18 cellular contexts compared by ENCODE assay signal in the genomic region with DNA sequence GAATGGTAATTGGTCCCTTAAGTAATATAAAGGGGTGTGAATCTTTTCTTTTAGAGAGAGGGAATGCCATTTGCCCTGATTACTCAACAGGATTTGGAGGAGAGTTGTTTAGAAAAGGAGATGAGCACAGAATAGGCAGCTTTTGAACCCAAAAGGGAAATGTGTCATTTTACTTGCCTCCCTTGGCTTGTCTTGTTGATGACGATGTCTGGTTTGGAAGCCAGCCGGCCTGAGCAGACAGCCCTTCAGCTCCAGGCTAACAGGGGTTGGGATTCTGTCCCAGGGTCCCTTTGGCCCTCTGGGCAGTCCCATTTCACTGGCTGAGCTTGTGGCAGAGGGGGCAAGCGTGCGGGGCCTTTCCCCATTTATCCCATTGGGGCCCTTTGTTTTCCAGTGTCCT.
"Had no signal": no experiment of that assay in that cellular context is flagged by ENCODE, and none has a peak within 500 bp of the region (broad histone marks: within the 10 kb centered on the region; RNA-seq: fewer than 3 reads in every experiment).

No MANE protein-coding gene starts in this region.

- H3K4me3 Mint-ChIP-seq: activated CD8-positive, alpha-beta memory T cell treated with anti-CD3 and anti-CD28 coated beads, Interleukin-2, amount 10 ng/mL, durations not matched to agents 7 days and 5 days; activated T-cell treated with anti-CD3 and anti-CD28 coated beads, Interleukin-2, amount 50 U/mL, for 24 hours; immature natural killer cell; nephron; stimulated activated effector memory CD8-positive, alpha-beta T cell treated with anti-CD3 and anti-CD28 coated beads, Interleukin-12 subunit alpha, Interleukin-12 subunit beta, amount 100 ng/mL, for 72 hours had no signal

- H3K4me3 ChIP-seq: adrenal gland, heart left ventricle, lower lobe of right lung, tibial nerve, uterus had no signal

- H3K9me3 Mint-ChIP-seq: activated T-cell treated with anti-CD3 and anti-CD28 coated beads, Interleukin-2, amount 50 U/mL, for 24 hours; immature natural killer cell; nephron; stimulated activated effector memory CD8-positive, alpha-beta T cell treated with anti-CD3 and anti-CD28 coated beads, Interleukin-12 subunit alpha, Interleukin-12 subunit beta, amount 100 ng/mL, for 72 hours had no signal

- H3K4me1 ChIP-seq: foreskin keratinocyte, uterus had no signal

- H3K36me3 Mint-ChIP-seq: activated CD8-positive, alpha-beta memory T cell treated with anti-CD3 and anti-CD28 coated beads, Interleukin-2, amount 10 ng/mL, durations not matched to agents 7 days and 5 days; immature natural killer cell had no signal

- H3K27ac ChIP-seq: adrenal gland, foreskin keratinocyte, lower lobe of right lung, tibial nerve, uterus, VCaP had no signal

- H3K27me3 ChIP-seq: adrenal gland, heart left ventricle, tibial nerve, uterus had no signal

- H3K9me3 ChIP-seq: adrenal gland, heart left ventricle, lower lobe of right lung, tibial nerve, uterus had no signal

- H3K36me3 ChIP-seq: adrenal gland, heart left ventricle, lower lobe of right lung, tibial nerve, uterus had no signal

- H3K27ac Mint-ChIP-seq: activated CD8-positive, alpha-beta memory T cell treated with anti-CD3 and anti-CD28 coated beads, Interleukin-2, amount 10 ng/mL, durations not matched to agents 7 days and 5 days; activated T-cell treated with anti-CD3 and anti-CD28 coated beads, Interleukin-2, amount 50 U/mL, for 24 hours; immature natural killer cell; nephron; stimulated activated effector memory CD8-positive, alpha-beta T cell treated with anti-CD3 and anti-CD28 coated beads, Interleukin-12 subunit alpha, Interleukin-12 subunit beta, amount 100 ng/mL, for 72 hours had no signal

- DNase-seq: activated CD4-positive, alpha-beta T cell treated with anti-CD3 and anti-CD28 coated beads for 1 hour; activated CD4-positive, alpha-beta T cell treated with anti-CD3 and anti-CD28 coated beads, Interleukin-2, amount 50 U/mL, for 48 hours; activated CD8-positive, alpha-beta memory T cell treated with anti-CD3 and anti-CD28 coated beads, Interleukin-2, amount 10 ng/mL, durations not matched to agents 7 days and 5 days; activated naive CD4-positive, alpha-beta T cell treated with anti-CD3 and anti-CD28 coated beads, Interleukin-2, amount 50 U/mL, for 16 hours; activated T-cell treated with anti-CD3 and anti-CD28 coated beads, Interleukin-2, amount 50 U/mL, for 24 hours; adrenal gland; foreskin keratinocyte; heart left ventricle; immature natural killer cell; lower lobe of right lung; substantia nigra; T-helper 1 cell; T1000; uterus had no signal

- ATAC-seq: activated CD8-positive, alpha-beta memory T cell treated with anti-CD3 and anti-CD28 coated beads, Interleukin-2, amount 10 ng/mL, durations not matched to agents 7 days and 5 days; foreskin keratinocyte; lower lobe of right lung; stimulated activated effector memory CD8-positive, alpha-beta T cell treated with anti-CD3 and anti-CD28 coated beads, Interleukin-12 subunit alpha, Interleukin-12 subunit beta, amount 100 ng/mL, for 72 hours had no signal
